ENCODE assay signal across 8 cellular contexts in the genomic region with DNA sequence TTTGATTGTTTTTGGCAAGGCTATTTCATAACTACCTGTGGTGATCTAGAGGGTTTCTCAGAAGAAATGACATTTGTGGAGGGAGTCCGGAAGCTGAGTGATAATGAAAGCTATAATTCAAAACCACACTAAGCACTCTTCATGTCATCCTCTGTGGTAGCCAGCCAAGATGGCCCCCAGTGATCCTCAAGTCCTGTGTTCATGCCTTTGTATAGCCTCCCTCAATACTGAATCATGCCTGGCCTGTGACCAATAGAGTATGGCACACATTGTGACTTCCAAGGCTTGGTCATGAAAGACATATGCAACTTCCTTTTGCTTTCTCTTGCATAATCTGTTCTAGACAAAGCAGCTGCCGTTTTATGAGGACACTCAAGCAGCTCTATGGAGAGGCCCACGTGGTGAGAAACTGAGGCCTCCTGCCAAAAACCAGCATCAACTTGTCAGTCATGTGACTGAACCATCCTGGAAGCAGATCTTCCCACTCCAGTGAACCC. TPM values are rescaled to one million over a fixed set of nuclear protein-coding genes. Genes with fewer than 3 reads are reported as not detected.
DNase-seq lines count a peak whose midpoint lies in the region; ATAC-seq and TF ChIP-seq lines count a peak whose summit lies in the region.

No MANE protein-coding gene starts in this region.

- no peaks in the 10 kb centered on the region for H3K36me3 ChIP-seq in thymus (ENCODE audit: control insufficient read depth, insufficient read depth)

- H3K4me3 ChIP-seq in NB4 (ENCODE audit: low read depth, low read length) (no peak overlapping the region), thymus (ENCODE audit: low read length) (no peak overlapping the region)

- no peak for TF ChIP-seq CTCF in NB4 (IDR thresholded peaks at IDR 0.05; ENCODE audit: low read depth, low read length)

- WGBS in thymus: 84% methylated on average over 3 of the region's 3 CpGs

- peak; percentile 25 for TF ChIP-seq POLR2A in NB4 (IDR thresholded peaks at IDR 0.05; ENCODE audit: extremely low read depth, insufficient read length)

- no peaks in the 10 kb centered on the region for H3K4me1 ChIP-seq in thymus (ENCODE audit: control insufficient read depth, insufficient read depth, low read length)

- DNase-seq in NCI-H1417 (lab: John Stamatoyannopoulos, UW) (peak in 2 of 3 experiments; percentile 12 to 78), NCI-H1417 treated with DMSO at 0.1 percent for 48 hours (lab: John Stamatoyannopoulos, UW) (no peak), NB4 (ENCODE audit: low read depth) (peak; percentile 99), inferior parietal cortex (ENCODE audit: extremely low spot score) (peak; percentile 18)
- peak; percentile 58 for DNase-seq in activated CD8-positive, alpha-beta memory T cell treated with anti-CD3 and anti-CD28 coated beads, Interleukin-2, amount 50 U/mL, for 48 hours
- no peak for DNase-seq in effector CD8-positive, alpha-beta T cell (lab: John Stamatoyannopoulos, UW)

- no peaks in the 10 kb centered on the region for H3K9me3 ChIP-seq in thymus (ENCODE audit: control insufficient read depth)

- H3K27ac ChIP-seq in thymus (ENCODE audit: low read depth): peak overlapping the region; percentile 8

- H3K27me3 ChIP-seq in thymus (ENCODE audit: control insufficient read depth, insufficient read depth): no peaks in the 10 kb centered on the region

- peak; percentile 85 for ATAC-seq in HG02588 (IDR thresholded peaks at IDR 0.05; ENCODE audit: unreplicated experiment)

RNA-seq across cellular contexts. Expression of gene DNAAF9, which starts 12.8 kb away (rescaled TPM):
- 6.2 TPM for polyA plus RNA-seq in thymus

RNA-seq across cellular contexts. Expression of gene ATRN, which starts 50.6 kb away (rescaled TPM):
- 4.8 TPM for polyA plus RNA-seq in thymus

Comparison
In these comparisons a context has a peak if more than half of its experiments do, and no peak if none do; other contexts are left out.
1. DNase-seq: peak in NCI-H1417 (2 of 3), NB4 (single experiment), activated CD8-positive, alpha-beta memory T cell treated with anti-CD3 and anti-CD28 coated beads, Interleukin-2, amount 50 U/mL, for 48 hours (single experiment) and inferior parietal cortex (single experiment); none in NCI-H1417 treated with DMSO at 0.1 percent for 48 hours (single experiment) and effector CD8-positive, alpha-beta T cell (single experiment).